ENCODE assay signal across 18 cellular contexts in genomic region chr1:99565606-99566289, GRCh38.
"Had no signal": no experiment of that assay in that cellular context is flagged by ENCODE, and none has a peak within 500 bp of the region (broad histone marks: within the 10 kb centered on the region; RNA-seq: fewer than 3 reads in every experiment).

No MANE protein-coding gene starts in this region.

- H3K9me3 ChIP-seq: lower lobe of right lung, prostate gland had no signal

- H3K36me3 ChIP-seq: lower lobe of right lung, prostate gland, spleen had no signal

- H3K27ac Mint-ChIP-seq: endodermal cell; mesothelial cell of epicardium; nephron progenitor cell; stimulated activated naive CD8-positive, alpha-beta T cell treated with anti-CD3 and anti-CD28 coated beads, Interleukin-15, amount 100 ng/mL, for 72 hours; type B pancreatic cell had no signal

- H3K27me3 Mint-ChIP-seq: stimulated activated naive CD8-positive, alpha-beta T cell treated with anti-CD3 and anti-CD28 coated beads, Interleukin-15, amount 100 ng/mL, for 72 hours; type B pancreatic cell had no signal

- H3K4me1 Mint-ChIP-seq: mesothelial cell of epicardium; nephron progenitor cell; stimulated activated naive CD8-positive, alpha-beta T cell treated with anti-CD3 and anti-CD28 coated beads, Interleukin-15, amount 100 ng/mL, for 72 hours had no signal

- ATAC-seq: esophagus mucosa; lower lobe of right lung; sciatic nerve; stimulated activated naive CD8-positive, alpha-beta T cell treated with anti-CD3 and anti-CD28 coated beads, Interleukin-15, amount 100 ng/mL, for 72 hours had no signal

- H3K9me3 Mint-ChIP-seq: stimulated activated naive CD8-positive, alpha-beta T cell treated with anti-CD3 and anti-CD28 coated beads, Interleukin-15, amount 100 ng/mL, for 72 hours; type B pancreatic cell had no signal

- H3K27me3 ChIP-seq: spleen had no signal

- H3K4me3 Mint-ChIP-seq: endodermal cell; mesothelial cell of epicardium; nephron progenitor cell; stimulated activated naive CD8-positive, alpha-beta T cell treated with anti-CD3 and anti-CD28 coated beads, Interleukin-15, amount 100 ng/mL, for 72 hours; type B pancreatic cell had no signal

- H3K4me1 ChIP-seq: lower lobe of right lung, prostate gland, spleen had no signal

- H3K27ac ChIP-seq: lower lobe of right lung, prostate gland, spleen, VCaP had no signal

- DNase-seq: activated CD4-positive, alpha-beta T cell treated with anti-CD3 and anti-CD28 coated beads for 1 hour; activated CD4-positive, alpha-beta T cell treated with anti-CD3 and anti-CD28 coated beads, Interleukin-2, amount 50 U/mL, for 4 hours; activated naive CD4-positive, alpha-beta T cell treated with Interleukin-2 at 50 U/mL for 16 hours; activated T-cell treated with anti-CD3 and anti-CD28 coated beads for 4 hours; aorta; endodermal cell; glutamatergic neuron; lower lobe of right lung; nephron progenitor cell; occipital lobe; spleen; stimulated activated naive CD8-positive, alpha-beta T cell treated with anti-CD3 and anti-CD28 coated beads, Interleukin-15, amount 100 ng/mL, for 72 hours had no signal

- H3K36me3 Mint-ChIP-seq: mesothelial cell of epicardium, type B pancreatic cell had no signal

- H3K4me3 ChIP-seq: lower lobe of right lung, prostate gland, spleen had no signal
